Comparison of ENCODE assay signal across 8 cellular contexts in the genomic region with DNA sequence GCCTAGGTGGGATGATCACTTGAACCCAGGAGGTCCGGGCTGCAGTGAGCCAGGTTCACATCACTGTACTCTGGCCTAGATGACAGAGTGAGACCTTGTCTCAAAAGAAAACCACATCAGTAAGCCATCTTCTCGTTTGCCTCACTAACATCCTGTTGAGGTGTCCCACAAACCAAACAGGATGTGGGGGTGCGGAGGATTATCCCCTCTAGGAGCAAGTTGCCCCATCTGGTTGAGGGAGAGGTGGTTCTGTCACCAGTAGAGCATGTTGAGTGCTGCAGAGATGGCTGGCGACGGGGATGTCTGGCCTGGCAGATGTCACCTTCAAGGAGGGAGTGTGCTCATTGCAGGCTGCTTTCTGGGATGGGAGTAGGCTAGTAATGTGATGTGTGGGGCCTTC.
DNase-seq lines count a peak whose midpoint lies in the region; ATAC-seq and TF ChIP-seq lines count a peak whose summit lies in the region.

No MANE protein-coding gene starts in this region.

- H3K27ac ChIP-seq in fibroblast of lung (ENCODE audit: insufficient read depth, low read length) = no peak overlapping the region
- H3K27ac ChIP-seq in prostate gland = no peak overlapping the region

- ATAC-seq in HG03139 (IDR thresholded peaks at IDR 0.05; ENCODE audit: unreplicated experiment) = peak; percentile 48
- ATAC-seq in stimulated activated naive CD8-positive, alpha-beta T cell treated with anti-CD3 and anti-CD28 coated beads, Interleukin-15, Interleukin-2, amounts not matched to agents 100 U/mL and 50 U/mL, for 24 hours = peak; percentile 96
- ATAC-seq in GM18519 (IDR thresholded peaks at IDR 0.05; ENCODE audit: low FRiP score, unreplicated experiment) = no peak

- H3K27me3 ChIP-seq in fibroblast of lung (ENCODE audit: control insufficient read depth, insufficient read depth, low read length) = no peaks in the 10 kb centered on the region
- H3K27me3 ChIP-seq in prostate gland (replicated peaks; ENCODE audit: insufficient read depth) = no peaks in the 10 kb centered on the region

- H4K20me1 ChIP-seq in fibroblast of lung (ENCODE audit: control insufficient read depth, extremely low read depth, insufficient read depth, low read length) = no peaks in the 10 kb centered on the region

- H3K9ac ChIP-seq in fibroblast of lung (ENCODE audit: insufficient read depth, low read length) = no peak overlapping the region

- peaks cover 3% of the 10 kb centered on the region for H3K4me1 ChIP-seq in fibroblast of lung (ENCODE audit: control insufficient read depth, extremely low read depth, insufficient read depth, low read length)
- peaks cover 4% of the 10 kb centered on the region for H3K4me1 ChIP-seq in prostate gland (replicated peaks)

- H3K4me3 ChIP-seq in fibroblast of lung (replicated peaks in 1 of 4; ENCODE audit: control extremely low read depth in 1 of 4, insufficient read depth in 1 of 4, low read depth in 3 of 4, low read length in 4 of 4) (no peak overlapping the region), prostate gland (no peak overlapping the region)

- no peak overlapping the region for H3K4me2 ChIP-seq in fibroblast of lung (ENCODE audit: extremely low read depth, insufficient read depth, low read length)

- no peaks in the 10 kb centered on the region for H3K36me3 ChIP-seq in fibroblast of lung (ENCODE audit: control insufficient read depth, insufficient read depth, low read length)
- no peaks in the 10 kb centered on the region for H3K36me3 ChIP-seq in prostate gland

- no peaks in the 10 kb centered on the region for H3K9me3 ChIP-seq in fibroblast of lung (ENCODE audit: control insufficient read depth, insufficient read depth, low read depth, low read length)
- no peaks in the 10 kb centered on the region for H3K9me3 ChIP-seq in prostate gland

- no peak for TF ChIP-seq CTCF in fibroblast of lung (conservative IDR thresholded peaks at IDR 0.05 in 1 of 2, IDR thresholded peaks at IDR 0.05 in 1 of 2; ENCODE audit: low read depth in 1 of 2, low read length in 2 of 2)
- TF ChIP-seq CTCF in prostate gland (IDR thresholded peaks at IDR 0.05) = no peak

- no peaks in the 10 kb centered on the region for H3K79me2 ChIP-seq in fibroblast of lung (ENCODE audit: control insufficient read depth, insufficient read depth, low read length)

- WGBS in prostate gland = 81% methylated on average over 5 of the region's 5 CpGs

- peak; percentile 60 to 73 for DNase-seq in activated CD4-positive, alpha-beta T cell treated with anti-CD3 and anti-CD28 coated beads for 4 hours
- DNase-seq in fibroblast of lung (ENCODE audit: low read depth in 2 of 2) = peak; percentile 22 to 33
- peak; percentile 83 for DNase-seq in stimulated activated naive CD8-positive, alpha-beta T cell treated with anti-CD3 and anti-CD28 coated beads, Interleukin-15, Interleukin-2, amounts not matched to agents 100 U/mL and 50 U/mL, for 24 hours
- DNase-seq in HT-29 (ENCODE audit: low spot score) = no peak
- no peak for DNase-seq in HuH-7 (ENCODE audit: low spot score)
- no peak for DNase-seq in prostate gland (ENCODE audit: low spot score)

- intact Hi-C loops in prostate gland (cut with DNase I) = no loop called here

- H2AFZ ChIP-seq in fibroblast of lung (ENCODE audit: low read length) = no peak overlapping the region

- TF ChIP-seq POLR2A in prostate gland (IDR thresholded peaks at IDR 0.05) = no peak

Comparison
In these comparisons a context has a peak if more than half of its experiments do, and no peak if none do; other contexts are left out.
1. DNase-seq: peak in activated CD4-positive, alpha-beta T cell treated with anti-CD3 and anti-CD28 coated beads for 4 hours (2 of 2), fibroblast of lung (2 of 2) and stimulated activated naive CD8-positive, alpha-beta T cell treated with anti-CD3 and anti-CD28 coated beads, Interleukin-15, Interleukin-2, amounts not matched to agents 100 U/mL and 50 U/mL, for 24 hours (single experiment); none in HT-29 (single experiment), HuH-7 (single experiment) and prostate gland (single experiment).